In genomic region chr2:224709276-224709675, GRCh38 we compare ENCODE assay signal across 34 cellular contexts. TPM values are rescaled to one million over a fixed set of nuclear protein-coding genes. Genes with fewer than 3 reads are reported as not detected.
"Had no signal": no experiment of that assay in that cellular context is flagged by ENCODE, and none has a peak within 500 bp of the region (broad histone marks: within the 10 kb centered on the region; RNA-seq: fewer than 3 reads in every experiment).

No MANE protein-coding gene starts in this region.

- ATAC-seq: natural killer cell; psoas muscle; right cardiac atrium; right lobe of liver; stimulated activated effector memory CD8-positive, alpha-beta T cell treated with anti-CD3 and anti-CD28 coated beads, Interleukin-12 subunit alpha, Interleukin-12 subunit beta, amount 100 ng/mL, for 72 hours; stimulated activated naive B cell treated with anti-CD40 and anti-IgM and Interleukin-4, amounts not matched to agents 10 μg/mL and 1 μg/mL and 100 μg/mL, for 72 hours had no signal

- H3K4me3 ChIP-seq: neural progenitor cell, ovary, psoas muscle, right lobe of liver, sigmoid colon, stomach, thoracic aorta, thyroid gland, tibial nerve, upper lobe of left lung, vagina had no signal

- H3K9me3 ChIP-seq: ovary, psoas muscle, right lobe of liver, sigmoid colon, thoracic aorta, thyroid gland, upper lobe of left lung, vagina had no signal

- DNase-seq: natural killer cell; occipital lobe; ovary; posterior cingulate gyrus; psoas muscle; right cardiac atrium; right lobe of liver; sigmoid colon; small intestine; stimulated activated CD4-positive, alpha-beta T cell treated with anti-CD3 and anti-CD28 coated beads, Interleukin-15, amount 100 ng/mL, for 24 hours; stimulated activated CD4-positive, alpha-beta T cell treated with anti-CD3 and anti-CD28 coated beads, Interleukin-2, amount 100 ng/mL, for 24 hours; stimulated activated CD4-positive, alpha-beta T cell treated with anti-CD3 and anti-CD28 coated beads, Interleukin-2, amount 100 ng/mL, for 48 hours; stimulated activated CD4-positive, alpha-beta T cell treated with anti-CD3 and anti-CD28 coated beads, Interleukin-4, amount 100 ng/mL, for 24 hours; stimulated activated naive B cell treated with anti-CD40 and anti-IgM and Interleukin-4, amounts not matched to agents 10 μg/mL and 1 μg/mL and 100 μg/mL, for 72 hours; stimulated activated naive CD4-positive, alpha-beta T cell treated with Interleukin-2 at 50 U/mL for 16 hours; stomach; thyroid gland; trophoblast cell; upper lobe of left lung had no signal

- H3K27me3 Mint-ChIP-seq: progenitor cell of endocrine pancreas had no signal

- H3K36me3 Mint-ChIP-seq: natural killer cell; neural progenitor cell; stimulated activated effector memory CD8-positive, alpha-beta T cell treated with anti-CD3 and anti-CD28 coated beads, Interleukin-12 subunit alpha, Interleukin-12 subunit beta, amount 100 ng/mL, for 72 hours; stimulated activated naive B cell treated with anti-CD40 and anti-IgM and Interleukin-4, amounts not matched to agents 10 μg/mL and 1 μg/mL and 100 μg/mL, for 72 hours had no signal

- H3K27ac Mint-ChIP-seq: natural killer cell; nephron; neural progenitor cell; progenitor cell of endocrine pancreas; stimulated activated effector memory CD8-positive, alpha-beta T cell treated with anti-CD3 and anti-CD28 coated beads, Interleukin-12 subunit alpha, Interleukin-12 subunit beta, amount 100 ng/mL, for 72 hours; stimulated activated naive B cell treated with anti-CD40 and anti-IgM and Interleukin-4, amounts not matched to agents 10 μg/mL and 1 μg/mL and 100 μg/mL, for 72 hours; stimulated activated naive CD8-positive, alpha-beta T cell treated with anti-CD3 and anti-CD28 coated beads, Interleukin-15, Interleukin-2, amounts not matched to agents 100 ng/mL and 50 ng/mL, for 24 hours had no signal

- H3K4me1 Mint-ChIP-seq: natural killer cell; neural progenitor cell; stimulated activated effector memory CD8-positive, alpha-beta T cell treated with anti-CD3 and anti-CD28 coated beads, Interleukin-12 subunit alpha, Interleukin-12 subunit beta, amount 100 ng/mL, for 72 hours; stimulated activated naive B cell treated with anti-CD40 and anti-IgM and Interleukin-4, amounts not matched to agents 10 μg/mL and 1 μg/mL and 100 μg/mL, for 72 hours had no signal

- H3K4me3 Mint-ChIP-seq: natural killer cell; nephron; neural progenitor cell; stimulated activated effector memory CD8-positive, alpha-beta T cell treated with anti-CD3 and anti-CD28 coated beads, Interleukin-12 subunit alpha, Interleukin-12 subunit beta, amount 100 ng/mL, for 72 hours; stimulated activated naive B cell treated with anti-CD40 and anti-IgM and Interleukin-4, amounts not matched to agents 10 μg/mL and 1 μg/mL and 100 μg/mL, for 72 hours; stimulated activated naive CD8-positive, alpha-beta T cell treated with anti-CD3 and anti-CD28 coated beads, Interleukin-15, Interleukin-2, amounts not matched to agents 100 ng/mL and 50 ng/mL, for 24 hours had no signal

RNA-seq across cellular contexts. Expression of gene CCDC195, which starts 6.9 kb away (rescaled TPM):
- total RNA-seq: natural killer cell, occipital lobe, osteoblast, ovary, progenitor cell of endocrine pancreas, renal cortical epithelial cell, right cardiac atrium, right lobe of liver, sigmoid colon, skeletal muscle tissue, stomach, subcutaneous adipose tissue, temporal lobe, thoracic aorta, thyroid gland, tibial nerve, upper lobe of left lung, ureter, vagina had no signal
- polyA plus RNA-seq: neural cell, ovary, psoas muscle, right cardiac atrium, sigmoid colon, small intestine, stomach had no signal
